In the genomic region with DNA sequence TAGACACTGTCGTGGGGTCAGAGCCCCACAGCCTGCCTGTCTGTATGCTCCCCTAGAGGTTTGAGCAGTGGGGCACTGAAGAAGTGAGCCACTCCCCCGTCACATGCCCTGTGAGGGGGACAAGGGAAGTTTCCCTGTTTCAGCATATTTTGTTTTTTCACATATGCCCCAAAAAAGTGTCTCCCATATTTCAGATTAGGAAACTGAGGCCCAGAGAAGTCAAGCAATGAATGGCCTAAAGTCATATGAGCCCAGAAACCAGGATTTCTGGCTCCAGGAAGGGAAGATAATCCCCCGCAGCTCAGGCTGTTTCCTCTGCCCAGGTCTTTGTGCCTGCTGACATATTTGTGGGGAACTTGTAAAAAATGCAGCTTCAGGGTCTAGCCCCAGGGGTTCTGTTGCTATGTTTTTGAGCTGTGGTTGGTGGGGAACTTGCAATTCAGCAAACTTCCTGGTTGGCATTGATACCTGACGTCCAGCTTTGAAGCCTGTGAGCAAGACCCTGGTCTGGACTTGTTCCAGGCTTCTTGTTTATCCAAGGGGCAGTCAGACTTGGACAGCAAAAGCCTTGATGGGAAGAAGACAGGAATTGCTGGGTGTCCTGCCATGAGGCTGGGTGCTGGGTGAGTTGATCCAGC, we compare ENCODE assay signal across 19 cellular contexts. TPM values are rescaled to one million over a fixed set of nuclear protein-coding genes. Genes with fewer than 3 reads are reported as not detected.
DNase-seq lines count a peak whose midpoint lies in the region; ATAC-seq, FAIRE-seq and TF ChIP-seq lines count a peak whose summit lies in the region.
"Had no signal": no experiment of that assay in that cellular context is flagged by ENCODE, and none has a peak within 500 bp of the region (broad histone marks: within the 10 kb centered on the region; RNA-seq: fewer than 3 reads in every experiment).

No MANE protein-coding gene starts in this region.

- no peak overlapping the region for H3K9ac ChIP-seq in H1 (replicated peaks in 1 of 4; ENCODE audit: extremely low read depth in 1 of 4, low read depth in 3 of 4, low read length in 3 of 4)

- H3K4ac ChIP-seq in H1 (replicated peaks; ENCODE audit: insufficient read length, low read depth, low read length), result no peak overlapping the region

- no peaks in the 10 kb centered on the region for H3K9me2 ChIP-seq in PC-9 (ENCODE audit: insufficient read depth)

- H3K4me1 ChIP-seq in PC-9 (replicated peaks; ENCODE audit: insufficient read depth) (peaks cover 24% of the 10 kb centered on the region), H1 (replicated peaks in 1 of 4; ENCODE audit: control insufficient read depth in 3 of 4, insufficient read depth in 4 of 4, low read length in 3 of 4) (no peaks in the 10 kb centered on the region), spleen (peaks cover 0 to 8% (median 0%) of the 10 kb centered on the region in 6 donors)
- H3K4me1 ChIP-seq: A549 had no signal

- no peak overlapping the region for H3K23ac ChIP-seq in H1 (ENCODE audit: insufficient read length)

- 79% methylated on average over 4 of the region's 4 CpGs; no CpG with 5 or more reads in 1 of the 2 experiments for WGBS in H1 (ENCODE audit: extremely low coverage in 1 of 2, insufficient coverage in 1 of 2, insufficient read length in 1 of 2, insufficient replicate concordance in 2 of 2, low coverage in 1 of 2, low lambda C conversion rate in 2 of 2, missing lambda C conversion rate in 1 of 2), 2 experiments
- WGBS in spleen, 5 donors, result 54 to 73% (median 57%) methylated on average over 4 of the region's 4 CpGs

- H3K27ac ChIP-seq in PC-9 (no peak overlapping the region), H1 (ENCODE audit: low read depth, low read length) (no peak overlapping the region; the same call in 1 of the 2 replicates), spleen (no peak overlapping the region)
- H3K27ac ChIP-seq: A549 had no signal

- H3K27me3 Mint-ChIP-seq in Calu3 (ENCODE audit: unreplicated experiment) (peaks cover 12% of the 10 kb centered on the region), type B pancreatic cell (peaks cover 41% of the 10 kb centered on the region)
- no peaks in the 10 kb centered on the region for H3K27me3 Mint-ChIP-seq in activated CD8-positive, alpha-beta T cell treated with anti-CD3 and anti-CD28 coated beads for 36 hours

- no peak overlapping the region for H2BK120ac ChIP-seq in H1 (replicated peaks; ENCODE audit: low read depth, low read length)

- H4K20me1 ChIP-seq in PC-9 (ENCODE audit: insufficient read depth), result no peaks in the 10 kb centered on the region
- no peaks in the 10 kb centered on the region for H4K20me1 ChIP-seq in H1 (replicated peaks in 1 of 2; ENCODE audit: control insufficient read depth in 1 of 2, insufficient read depth in 2 of 2, low read length in 2 of 2)

- no peak overlapping the region for H3K18ac ChIP-seq in H1 (ENCODE audit: extremely low read depth, low read length)

- no peak overlapping the region for H3K4me3 ChIP-seq in PC-9
- no peak overlapping the region for H3K4me3 ChIP-seq in H1 (ENCODE audit: extremely low read depth in 1 of 4, insufficient read depth in 2 of 4, low read depth in 3 of 4, low read length in 4 of 4)
- no peak overlapping the region for H3K4me3 ChIP-seq in spleen
- H3K4me3 ChIP-seq: A549 had no signal

- POLR2A ChIA-PET in PC-9 (lab: Charles Lee; ENCODE audit: unreplicated experiment), result interaction anchor here (0.7 kb wide), 1 partner anchor 9 kb away, joined by 6 read pairs; a partner anchor contains a TSS
- POLR2A ChIA-PET in H1 (lab: Charles Lee; ENCODE audit: partially characterized antibody), result interaction anchor here (1.0 to 1.7 kb wide), 6 partner anchors 9 to 27 kb away, joined by 3 to 10 read pairs (median 4); a partner anchor contains a TSS
- POLR2A ChIA-PET in activated CD8-positive, alpha-beta T cell treated with anti-CD3 and anti-CD28 coated beads for 36 hours (lab: Charles Lee), result no interaction called here

- no peak for TF ChIP-seq RAD21 in H1 (IDR thresholded peaks at IDR 0.05 in 1 of 2, conservative IDR thresholded peaks at IDR 0.05 in 1 of 2; ENCODE audit: low read depth in 2 of 2, low read length in 2 of 2)

- H2BK20ac ChIP-seq in H1 (ENCODE audit: low read length), result no peak overlapping the region

- H3K36me3 ChIP-seq in PC-9 (ENCODE audit: low read depth) (no peaks in the 10 kb centered on the region), H1 (ENCODE audit: control insufficient read depth in 2 of 4, insufficient read depth in 4 of 4, low read length in 3 of 4) (no peaks in the 10 kb centered on the region), spleen (no peaks in the 10 kb centered on the region)

- no peak overlapping the region for H2BK12ac ChIP-seq in H1 (ENCODE audit: low read depth, low read length)

- H4K8ac ChIP-seq in H1 (ENCODE audit: extremely low read depth, insufficient read depth, low read length), result no peak overlapping the region

- H3K36me3 Mint-ChIP-seq in Calu3 (ENCODE audit: insufficient read depth, unreplicated experiment), result no peaks in the 10 kb centered on the region
- H3K36me3 Mint-ChIP-seq in activated CD8-positive, alpha-beta T cell treated with anti-CD3 and anti-CD28 coated beads for 36 hours (ENCODE audit: low read depth), result no peaks in the 10 kb centered on the region
- H3K36me3 Mint-ChIP-seq in type B pancreatic cell, result no peaks in the 10 kb centered on the region
- H3K36me3 Mint-ChIP-seq: CD4-positive, CD25-positive, alpha-beta regulatory T cell had no signal

- H3K79me2 ChIP-seq in PC-9 (ENCODE audit: low read depth) (no peaks in the 10 kb centered on the region), H1 (ENCODE audit: control insufficient read depth in 1 of 2, insufficient read depth in 2 of 2, low read length in 2 of 2) (no peaks in the 10 kb centered on the region)

- ATAC-seq in activated CD8-positive, alpha-beta T cell treated with anti-CD3 and anti-CD28 coated beads for 36 hours, result no peak
- ATAC-seq: A549 had no signal

- H4K5ac ChIP-seq in H1 (ENCODE audit: insufficient read length, low read depth, low read length), result no peak overlapping the region

- H3K27ac Mint-ChIP-seq in Calu3 (ENCODE audit: unreplicated experiment) (no peak overlapping the region), type B pancreatic cell (no peak overlapping the region)
- no peak overlapping the region for H3K27ac Mint-ChIP-seq in activated CD8-positive, alpha-beta T cell treated with anti-CD3 and anti-CD28 coated beads for 36 hours
- H3K27ac Mint-ChIP-seq: CD4-positive, CD25-positive, alpha-beta regulatory T cell had no signal

- H2BK5ac ChIP-seq in H1 (ENCODE audit: low read depth, low read length), result no peak overlapping the region

- TF ChIP-seq CTCF in Calu3 (IDR thresholded peaks at IDR 0.05; ENCODE audit: unreplicated experiment) (no peak), PC-9 (conservative IDR thresholded peaks at IDR 0.05) (no peak), H1 (IDR thresholded peaks at IDR 0.05; ENCODE audit: control extremely low read depth in 1 of 3, insufficient read depth in 1 of 3, low read depth in 1 of 3, low read length in 3 of 3) (no peak), spleen (IDR thresholded peaks at IDR 0.05 in 8 of 11, conservative IDR thresholded peaks at IDR 0.05 in 3 of 11) (no peak), type B pancreatic cell (conservative IDR thresholded peaks at IDR 0.05) (no peak)
- TF ChIP-seq CTCF in activated CD8-positive, alpha-beta T cell treated with anti-CD3 and anti-CD28 coated beads for 36 hours (IDR thresholded peaks at IDR 0.05), result no peak

- CTCF ChIA-PET in Calu3 (lab: Charles Lee), result interaction anchor here (0.5 to 1.4 kb wide), 3 partner anchors 10 to 102 kb away, joined by 4 to 5 read pairs (median 5); a partner anchor contains a TSS
- CTCF ChIA-PET in PC-9 (lab: Charles Lee), result interaction anchor here (0.5 to 0.6 kb wide), 2 partner anchors 37 to 350 kb away, joined by 3 read pairs; no protein-coding TSS in a partner anchor
- CTCF ChIA-PET in H1 (lab: Charles Lee; ENCODE audit: partially characterized antibody), result interaction anchor here (0.6 to 2.5 kb wide), 10 partner anchors 10 to 295 kb away, joined by 3 to 8 read pairs (median 4); a partner anchor contains a TSS
- CTCF ChIA-PET in activated CD8-positive, alpha-beta T cell treated with anti-CD3 and anti-CD28 coated beads for 36 hours (lab: Charles Lee), result interaction anchor here (1.4 to 3.8 kb wide), 2 partner anchors 10 to 295 kb away, joined by 4 to 12 read pairs; a partner anchor contains a TSS

- no peaks in the 10 kb centered on the region for H3K23me2 ChIP-seq in H1 (ENCODE audit: low read depth, low read length)

- H3K4me1 Mint-ChIP-seq in Calu3 (ENCODE audit: low read depth, unreplicated experiment) (no peaks in the 10 kb centered on the region), type B pancreatic cell (ENCODE audit: unreplicated experiment) (no peaks in the 10 kb centered on the region)
- no peaks in the 10 kb centered on the region for H3K4me1 Mint-ChIP-seq in activated CD8-positive, alpha-beta T cell treated with anti-CD3 and anti-CD28 coated beads for 36 hours (ENCODE audit: low read depth)
- H3K4me1 Mint-ChIP-seq: CD4-positive, CD25-positive, alpha-beta regulatory T cell had no signal

- H3K4me3 Mint-ChIP-seq in Calu3 (ENCODE audit: low read depth, unreplicated experiment) (no peak overlapping the region), type B pancreatic cell (no peak overlapping the region)
- no peak overlapping the region for H3K4me3 Mint-ChIP-seq in activated CD8-positive, alpha-beta T cell treated with anti-CD3 and anti-CD28 coated beads for 36 hours
- H3K4me3 Mint-ChIP-seq: CD4-positive, CD25-positive, alpha-beta regulatory T cell had no signal

- H3K4me2 ChIP-seq in PC-9, result peak overlapping the region; percentile 36
- H3K4me2 ChIP-seq in H1 (ENCODE audit: insufficient read depth in 1 of 2, low read depth in 2 of 2, low read length in 2 of 2), result no peak overlapping the region
- H3K4me2 ChIP-seq: A549 had no signal

- BruUV-seq in Calu3 (replicated peaks; lab: Mats Ljungman, UMichigan), result no TSS peak
- no TSS peak for BruUV-seq in PC-9 (replicated peaks; lab: Mats Ljungman, UMichigan)

- no peak overlapping the region for H4K91ac ChIP-seq in H1 (replicated peaks; ENCODE audit: insufficient read length, low read length)

- no peak overlapping the region for H3K14ac ChIP-seq in H1 (ENCODE audit: insufficient read length)

- H2AK5ac ChIP-seq in H1 (ENCODE audit: low read depth, low read length), result no peak overlapping the region

- no peaks in the 10 kb centered on the region for H3K9me3 ChIP-seq in PC-9 (ENCODE audit: insufficient read depth, low read depth)
- no peaks in the 10 kb centered on the region for H3K9me3 ChIP-seq in H1 (ENCODE audit: insufficient read depth in 2 of 2, low read depth in 1 of 2, low read length in 1 of 2)
- no peaks in the 10 kb centered on the region for H3K9me3 ChIP-seq in spleen
- H3K9me3 ChIP-seq: A549 had no signal

- H3F3A ChIP-seq in PC-9 (ENCODE audit: insufficient read depth, low read depth), result no peaks in the 10 kb centered on the region

- no peaks in the 10 kb centered on the region for H3K79me1 ChIP-seq in H1 (ENCODE audit: low read depth, low read length)

- H3K27me3 ChIP-seq in PC-9 (ENCODE audit: insufficient read depth, low read depth) (no peaks in the 10 kb centered on the region), H1 (replicated peaks in 1 of 4; ENCODE audit: control insufficient read depth in 3 of 4, extremely low read depth in 1 of 4, insufficient read depth in 3 of 4, low read length in 3 of 4) (no peaks in the 10 kb centered on the region), spleen (replicated peaks in 1 of 7) (peaks cover 0 to 6% (median 0%) of the 10 kb centered on the region in 7 donors)

- TF ChIP-seq POLR2A in H1 (IDR thresholded peaks at IDR 0.05; ENCODE audit: control extremely low read depth in 1 of 2, low read depth in 2 of 2, low read length in 2 of 2) (no peak), spleen (IDR thresholded peaks at IDR 0.05) (no peak)

- H2BK15ac ChIP-seq in H1 (ENCODE audit: low read length), result no peak overlapping the region

- intact Hi-C loops in Calu3 (cut with micrococcal nuclease; ENCODE audit: unreplicated experiment) (loop anchor here (2.0 kb wide), 1 partner anchor 333 kb away; no protein-coding TSS in a partner anchor), PC-9 (cut with micrococcal nuclease; ENCODE audit: unreplicated experiment) (loop anchor here (2.0 to 5.0 kb wide), 2 partner anchors 39 to 333 kb away; no protein-coding TSS in a partner anchor), spleen (cut with DNase I; ENCODE audit: low total_unique reads) (no loop called here)
- intact Hi-C loops in activated CD8-positive, alpha-beta T cell treated with anti-CD3 and anti-CD28 coated beads for 36 hours (cut with micrococcal nuclease), result no loop called here

- H3K56ac ChIP-seq in H1 (replicated peaks; ENCODE audit: insufficient read length, low read depth, low read length), result no peak overlapping the region

- FAIRE-seq in H1 (lab: Jason Lieb, UNC), result no peak
- FAIRE-seq: A549, D721Med had no signal

- H2AFZ ChIP-seq in PC-9, result no peak overlapping the region
- peak overlapping the region; percentile 42; the same call in 1 of the 2 replicates for H2AFZ ChIP-seq in H1 (ENCODE audit: low read length)

- peak; percentile 34 for DNase-seq in Calu3
- DNase-seq in HT1080 (ENCODE audit: low read depth), result peak; percentile 68
- peak; percentile 54 to 95 for DNase-seq in PC-9
- DNase-seq in H1 (ENCODE audit: low read depth in 1 of 2, low spot score in 2 of 2), result no peak
- no peak for DNase-seq in activated CD8-positive, alpha-beta T cell treated with anti-CD3 and anti-CD28 coated beads for 36 hours
- DNase-seq in spleen, result no peak
- DNase-seq in type B pancreatic cell (ENCODE audit: extremely low spot score, unreplicated experiment), result no peak
- DNase-seq in GOT3 (lab: John Stamatoyannopoulos, UW), result no peak
- DNase-seq: CD4-positive, CD25-positive, alpha-beta regulatory T cell; DMS79 treated with DMSO at 0.1 percent for 48 hours; KG1; MM.1S; NCI-H1105 treated with DMSO at 0.1 percent for 48 hours; NCI-H187 treated with DMSO at 0.1 percent for 48 hours; NCI-H2171; NCI-H446 treated with DMSO at 0.1 percent for 48 hours; NCI-H82 had no signal

- no peaks in the 10 kb centered on the region for H3K9me3 Mint-ChIP-seq in Calu3 (ENCODE audit: low read depth, unreplicated experiment)
- no peaks in the 10 kb centered on the region for H3K9me3 Mint-ChIP-seq in activated CD8-positive, alpha-beta T cell treated with anti-CD3 and anti-CD28 coated beads for 36 hours
- no peaks in the 10 kb centered on the region for H3K9me3 Mint-ChIP-seq in type B pancreatic cell
- H3K9me3 Mint-ChIP-seq: CD4-positive, CD25-positive, alpha-beta regulatory T cell had no signal

- no peak for TF ChIP-seq EP300 in H1 (IDR thresholded peaks at IDR 0.05; ENCODE audit: borderline replicate concordance in 1 of 2, low read depth in 2 of 2, low read length in 2 of 2)

RNA-seq across cellular contexts. Expression of a gene that starts 9.5 kb away (rescaled TPM):
- 1.3 and 2.2 TPM in 2 replicates for total RNA-seq in Calu3 (2022)
- 13.4 and 16.2 TPM in 2 replicates for total RNA-seq in HT1080 (2014; rRNA removed; shearing (Covaris generic))
- 4.0 and 6.6 TPM in 2 replicates for polyA plus RNA-seq in HT1080 (2015; cell fraction: cytosol; rRNA removed)
- polyA plus RNA-seq in HT1080 (2015; cell fraction: nucleus; rRNA removed), result 2.0 and 4.2 TPM in 2 replicates
- 2.0 and 3.8 TPM in 2 replicates for total RNA-seq in PC-9 (2021)
- total RNA-seq in H1 (2021; fragmentation: NEBNext Ultra II Directional; extraction: Animal tissue kit (Norgen Biotek cat#: 25700)), result 6.8 and 7.9 TPM in 2 replicates
- 2.9 and 3.8 TPM in 2 replicates for polyA plus RNA-seq in H1 (2011; rRNA removed)
- polyA plus RNA-seq in H1 (2011; cell fraction: cytosol; rRNA removed), result 3.4 TPM
- 5.9 TPM for polyA plus RNA-seq in H1 (2011; cell fraction: nucleus; rRNA removed)
- polyA plus RNA-seq in H1 (2012, experiment 1 of 2), result 2.7 to 5.7 TPM (median 3.8 TPM) in 4 replicates
- polyA plus RNA-seq in H1 (2012, experiment 2 of 2), result 4.8 TPM
- polyA plus RNA-seq in H1 (2013, experiment 1 of 2), result 2.7 TPM
- polyA plus RNA-seq in H1 (2013, experiment 2 of 2), result 3.0 TPM
- 8.9 and 9.3 TPM in 2 replicates for polyA minus RNA-seq in H1 (2011; rRNA and poly(A)+ RNA removed)
- polyA minus RNA-seq in H1 (2011; cell fraction: cytosol; rRNA and poly(A)+ RNA removed), result 3.4 TPM
- polyA minus RNA-seq in H1 (2011; cell fraction: nucleus; rRNA and poly(A)+ RNA removed), result 3.1 TPM
- total RNA-seq in activated CD8-positive, alpha-beta T cell treated with anti-CD3 and anti-CD28 coated beads for 36 hours, result 1 to 10 TPM; 2.7 to 3.1 TPM
- 10 to 100 TPM in 5 of 7 donors, 1 to 10 TPM in 2; 9.2 to 37.9 (median 16.1) TPM for total RNA-seq in spleen
- 10 to 100 TPM in 2 of 3 donors, 1 to 10 TPM in 1; 6.7 to 29.8 (median 11.2) TPM for polyA plus RNA-seq in spleen
- total RNA-seq in type B pancreatic cell (ENCODE audit: low replicate concordance), result 15.9 and 19.0 TPM in 2 replicates

RNA-seq across cellular contexts. Expression of a gene that starts 28.8 kb away (rescaled TPM):
- 379 and 434 TPM in 2 replicates for total RNA-seq in Calu3 (2022)
- total RNA-seq in HT1080 (2014; rRNA removed; shearing (Covaris generic)), result 982 and 1,844 TPM in 2 replicates
- 1,686 and 2,051 TPM in 2 replicates for polyA plus RNA-seq in HT1080 (2015; cell fraction: cytosol; rRNA removed)
- polyA plus RNA-seq in HT1080 (2015; cell fraction: nucleus; rRNA removed), result 531 and 614 TPM in 2 replicates
- total RNA-seq in PC-9 (2021), result 711 and 754 TPM in 2 replicates
- total RNA-seq in H1 (2021; fragmentation: NEBNext Ultra II Directional; extraction: Animal tissue kit (Norgen Biotek cat#: 25700)), result 1,233 and 1,283 TPM in 2 replicates
- polyA plus RNA-seq in H1 (2011; rRNA removed), result 329 and 624 TPM in 2 replicates
- 1,115 TPM for polyA plus RNA-seq in H1 (2011; cell fraction: cytosol; rRNA removed)
- polyA plus RNA-seq in H1 (2011; cell fraction: nucleus; rRNA removed), result 249 TPM
- 908 to 2,019 TPM (median 1,325 TPM) in 4 replicates for polyA plus RNA-seq in H1 (2012, experiment 1 of 2)
- 1,153 TPM for polyA plus RNA-seq in H1 (2012, experiment 2 of 2)
- 2,859 TPM for polyA plus RNA-seq in H1 (2013, experiment 1 of 2)
- polyA plus RNA-seq in H1 (2013, experiment 2 of 2), result 2,776 TPM
- 93.0 and 207 TPM in 2 replicates for polyA minus RNA-seq in H1 (2011; rRNA and poly(A)+ RNA removed)
- polyA minus RNA-seq in H1 (2011; cell fraction: cytosol; rRNA and poly(A)+ RNA removed), result 183 TPM
- polyA minus RNA-seq in H1 (2011; cell fraction: nucleus; rRNA and poly(A)+ RNA removed), result 327 TPM
- 1,000 to 10,000 TPM; 1,401 to 1,445 TPM for total RNA-seq in activated CD8-positive, alpha-beta T cell treated with anti-CD3 and anti-CD28 coated beads for 36 hours
- total RNA-seq in spleen, result 1,000 to 10,000 TPM in 4 of 7 donors, 100 to 1,000 TPM in 3; 876 to 1,232 (median 1,007) TPM
- 1,000 to 10,000 TPM; 1,699 to 2,187 (median 1,787) TPM for polyA plus RNA-seq in spleen
- 949 and 1,036 TPM in 2 replicates for total RNA-seq in type B pancreatic cell (ENCODE audit: low replicate concordance)

Comparison
In these comparisons a context has a peak if more than half of its experiments do, and no peak if none do; other contexts are left out.
1. DNase-seq: peak in Calu3 (single experiment), HT1080 (single experiment) and PC-9 (2 of 2); none in H1 (0 of 2), activated CD8-positive, alpha-beta T cell treated with anti-CD3 and anti-CD28 coated beads for 36 hours (single experiment), spleen (single experiment), type B pancreatic cell (single experiment) and GOT3 (single experiment).
2. intact Hi-C loops: an anchor here in Calu3 (2.0 kb wide) and PC-9 (2.0 to 5.0 kb wide); none called in activated CD8-positive, alpha-beta T cell treated with anti-CD3 and anti-CD28 coated beads for 36 hours and spleen.